Comparison of ENCODE assay signal across 8 cellular contexts in genomic region chr10:30510184-30510931, GRCh38.
A peak's percentile ranks its signal among the peaks of the same experiment; 100 is the strongest.
DNase-seq lines count a peak whose midpoint lies in the region; ATAC-seq, FAIRE-seq and TF ChIP-seq lines count a peak whose summit lies in the region.

No MANE protein-coding gene starts in this region.

- H3K27me3 ChIP-seq in brain microvascular endothelial cell (replicated peaks), result no peaks in the 10 kb centered on the region

- TF ChIP-seq CTCF in brain microvascular endothelial cell (IDR thresholded peaks at IDR 0.05; ENCODE audit: low read depth, low read length, missing control alignments), result peak; percentile 59

- peak; percentile 89 for ATAC-seq in GM21576 (IDR thresholded peaks at IDR 0.05; ENCODE audit: unreplicated experiment)

- H3K4me3 ChIP-seq in brain microvascular endothelial cell (ENCODE audit: low read depth, low read length), result no peak overlapping the region

- no peaks in the 10 kb centered on the region for H3K36me3 ChIP-seq in brain microvascular endothelial cell (replicated peaks)

- in situ Hi-C loops in brain microvascular endothelial cell (cut with HindIII; ENCODE audit: low pct_ligation_motif_present, low sequenced_read_pairs), result no loop called here

- DNase-seq in GM12892 (ENCODE audit: insufficient read length) (peak; percentile 23), LHCN-M2 (ENCODE audit: low read depth) (peak; percentile 38), brain microvascular endothelial cell (peak; percentile 84), smooth muscle cell of the brain vasculature (ENCODE audit: low read depth, low spot score) (peak; percentile 20), UCSD-AML1 (lab: John Stamatoyannopoulos, UW; ENCODE audit: unreplicated experiment) (no peak), NCI-H345 treated with DMSO at 0.1 percent for 48 hours (lab: John Stamatoyannopoulos, UW; ENCODE audit: unreplicated experiment) (no peak), GOT3 (lab: John Stamatoyannopoulos, UW) (no peak)

- no peak for TF ChIP-seq POLR2A in GM12892 (IDR thresholded peaks at IDR 0.05; ENCODE audit: low read depth, low read length)

- peak; percentile 93 for FAIRE-seq in GM12892 (lab: Jason Lieb, UNC)

- peak overlapping the region; percentile 62 for H3K27ac ChIP-seq in brain microvascular endothelial cell

Comparison
In these comparisons a context has a peak if more than half of its experiments do, and no peak if none do; other contexts are left out.
1. DNase-seq: peak in GM12892 (single experiment), LHCN-M2 (single experiment), brain microvascular endothelial cell (single experiment) and smooth muscle cell of the brain vasculature (single experiment); none in UCSD-AML1 (single experiment), NCI-H345 treated with DMSO at 0.1 percent for 48 hours (single experiment) and GOT3 (single experiment).